In genomic region chr11:64240467-64241174, GRCh38 we compare ENCODE assay signal across 8 cellular contexts. TPM values are rescaled to one million over a fixed set of nuclear protein-coding genes. Genes with fewer than 3 reads are reported as not detected.
A peak's percentile ranks its signal among the peaks of the same experiment; 100 is the strongest.
DNase-seq lines count a peak whose midpoint lies in the region; ATAC-seq lines count a peak whose summit lies in the region.

TSS of gene FKBP2 (plus strand) at chr11:64241095. CDS start at chr11:64242388, 1,293 bp downstream.

- peak within 1 kb of the TSS; percentile 87 for H2BK120ac ChIP-seq in mesenchymal stem cell (ENCODE audit: low read depth, low read length)

- H3K4ac ChIP-seq in mesenchymal stem cell (ENCODE audit: low read depth in 1 of 2, low read length in 2 of 2): peak within 1 kb of the TSS; percentile 75 to 98

- peaks cover 32% of the 10 kb centered on the region for H3K4me1 ChIP-seq in effector memory CD4-positive, alpha-beta T cell (ENCODE audit: control insufficient read depth, insufficient read depth, low read length, poor library complexity, severe bottlenecking)
- peaks cover 40% of the 10 kb centered on the region for H3K4me1 ChIP-seq in mesenchymal stem cell (ENCODE audit: control insufficient read depth, insufficient read depth, low read depth, low read length)

- H3K27ac ChIP-seq in effector memory CD4-positive, alpha-beta T cell (ENCODE audit: insufficient read depth, low read length, poor library complexity, severe bottlenecking): peak within 1 kb of the TSS; percentile 99
- peak within 1 kb of the TSS; percentile 88 for H3K27ac ChIP-seq in mesenchymal stem cell (ENCODE audit: low read length, poor library complexity, severe bottlenecking)

- H3K14ac ChIP-seq in mesenchymal stem cell (ENCODE audit: low read length in 2 of 2): peak within 1 kb of the TSS in 1 of 2 experiments; percentile 97

- peak within 1 kb of the TSS; percentile 89 for H3K4me3 ChIP-seq in effector memory CD4-positive, alpha-beta T cell (ENCODE audit: insufficient read depth, low read depth, low read length, poor library complexity, severe bottlenecking)
- peak within 1 kb of the TSS; percentile 78 to 89 for H3K4me3 ChIP-seq in mesenchymal stem cell (ENCODE audit: insufficient read depth in 1 of 2, low read depth in 1 of 2, low read length in 2 of 2)

- H2AFZ ChIP-seq in mesenchymal stem cell (ENCODE audit: low read depth, low read length): peak within 1 kb of the TSS; percentile 78

- H3K36me3 ChIP-seq in effector memory CD4-positive, alpha-beta T cell (ENCODE audit: control insufficient read depth, insufficient read depth, low read length): no peaks in the 10 kb centered on the region
- H3K36me3 ChIP-seq in mesenchymal stem cell (ENCODE audit: control insufficient read depth in 1 of 2, insufficient read depth in 2 of 2, low read depth in 1 of 2, low read length in 2 of 2): peaks cover 47 to 58% of the 10 kb centered on the region in 2 experiments

- H2AK5ac ChIP-seq in mesenchymal stem cell (ENCODE audit: low read length, severe bottlenecking): peak within 1 kb of the TSS; percentile 57

- H2BK12ac ChIP-seq in mesenchymal stem cell (ENCODE audit: low read length in 2 of 2): peak within 1 kb of the TSS; percentile 69 to 79

- H4K91ac ChIP-seq in mesenchymal stem cell (ENCODE audit: low read length): peak within 1 kb of the TSS; percentile 83

- H3K23ac ChIP-seq in mesenchymal stem cell (ENCODE audit: low read length in 2 of 2): peak within 1 kb of the TSS in 1 of 2 experiments; percentile 10

- H3K4me2 ChIP-seq in mesenchymal stem cell (ENCODE audit: low read length, poor library complexity, severe bottlenecking): peak within 1 kb of the TSS; percentile 95

- DNase-seq in COLO829 (ENCODE audit: low spot score) (peak; percentile 96), HT1080 (ENCODE audit: low read depth) (peak; percentile 95), NOMO-1 (lab: John Stamatoyannopoulos, UW; ENCODE audit: unreplicated experiment in 2 of 2) (peak; percentile 91 to 96), mesenchymal stem cell (peak; percentile 97)
- peak; percentile 95 to 96 for DNase-seq in activated CD8-positive, alpha-beta memory T cell treated with anti-CD3 and anti-CD28 coated beads for 4 hours (ENCODE audit: low read depth in 2 of 2)
- DNase-seq in effector memory CD4-positive, alpha-beta T cell: peak; percentile 97 to 98 (median 98)
- peak; percentile 97 for DNase-seq in stimulated activated CD8-positive, alpha-beta memory T cell treated with anti-CD3 and anti-CD28 coated beads, Interleukin-12 subunit alpha, Interleukin-12 subunit beta, amount 100 ng/mL, for 4 hours (ENCODE audit: low read depth)

- peak within 1 kb of the TSS; percentile 54 for H2BK5ac ChIP-seq in mesenchymal stem cell (ENCODE audit: low read depth, low read length, poor library complexity, severe bottlenecking)

- H3K27me3 ChIP-seq in effector memory CD4-positive, alpha-beta T cell (replicated peaks; ENCODE audit: control insufficient read depth, insufficient read depth, low read length, poor library complexity, severe bottlenecking): no peaks in the 10 kb centered on the region
- H3K27me3 ChIP-seq in mesenchymal stem cell (ENCODE audit: control insufficient read depth in 1 of 2, insufficient read depth in 1 of 2, low read length in 2 of 2): no peaks in the 10 kb centered on the region

- H3K18ac ChIP-seq in mesenchymal stem cell (ENCODE audit: low read depth in 1 of 2, low read length in 2 of 2): peak within 1 kb of the TSS; percentile 81 to 97

- H3K9me3 ChIP-seq in effector memory CD4-positive, alpha-beta T cell (ENCODE audit: control insufficient read depth, low read length): no peaks in the 10 kb centered on the region
- H3K9me3 ChIP-seq in mesenchymal stem cell (ENCODE audit: control insufficient read depth, low read length): no peaks in the 10 kb centered on the region

- peak within 1 kb of the TSS; percentile 99 for H2BK15ac ChIP-seq in mesenchymal stem cell (ENCODE audit: low read depth, poor library complexity, severe bottlenecking)

- peak within 1 kb of the TSS; percentile 93 for H4K8ac ChIP-seq in mesenchymal stem cell (ENCODE audit: low read length)

- peak; percentile 40 for ATAC-seq in GM21360 (IDR thresholded peaks at IDR 0.05; ENCODE audit: unreplicated experiment)

- 5% methylated on average over 42 of the region's 52 CpGs for WGBS in mesenchymal stem cell

- peak within 1 kb of the TSS; percentile 94 for H3K9ac ChIP-seq in mesenchymal stem cell (ENCODE audit: low read length)

- peaks cover 22% of the 10 kb centered on the region for H3K79me1 ChIP-seq in mesenchymal stem cell (replicated peaks; ENCODE audit: low read length, poor library complexity, severe bottlenecking)

RNA-seq across cellular contexts. Expression of gene FKBP2, which starts in this region (rescaled TPM):
- total RNA-seq in HT1080 (2014; rRNA removed; shearing (Covaris generic)): 103 and 111 TPM in 2 replicates
- 57.9 and 76.7 TPM in 2 replicates for polyA plus RNA-seq in HT1080 (2015; cell fraction: cytosol; rRNA removed)
- polyA plus RNA-seq in HT1080 (2015; cell fraction: nucleus; rRNA removed): 41.1 and 57.5 TPM in 2 replicates
- polyA plus RNA-seq in mesenchymal stem cell (2013, experiment 1 of 2): 70.1 TPM
- 68.6 TPM for polyA plus RNA-seq in mesenchymal stem cell (2013, experiment 2 of 2)

Comparison
In these comparisons a context has a peak if more than half of its experiments do, and no peak if none do; other contexts are left out.
1. Peak in every context shown above with its lines: DNase-seq, ATAC-seq, H3K4me3 ChIP-seq and H3K27ac ChIP-seq.